In the genomic region with DNA sequence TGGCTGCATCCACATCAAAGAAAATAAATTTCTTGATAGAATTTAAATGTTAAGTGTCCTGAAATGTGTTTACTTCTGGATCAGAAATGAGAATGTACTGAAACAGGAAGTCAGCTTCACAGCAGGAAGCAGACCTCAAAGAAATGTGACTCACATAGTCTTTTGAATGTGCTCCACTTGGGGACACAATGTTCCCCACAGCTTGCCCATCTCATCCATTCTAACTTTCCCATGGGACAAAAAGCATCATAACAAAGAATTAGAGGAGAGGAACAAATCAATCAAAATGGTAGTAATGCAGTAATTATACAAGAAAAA, we compare ENCODE assay signal across 9 cellular contexts.
DNase-seq lines count a peak whose midpoint lies in the region; ATAC-seq and TF ChIP-seq lines count a peak whose summit lies in the region.
"Had no signal": no experiment of that assay in that cellular context is flagged by ENCODE, and none has a peak within 500 bp of the region (broad histone marks: within the 10 kb centered on the region; RNA-seq: fewer than 3 reads in every experiment).

No MANE protein-coding gene starts in this region.

- H3K27ac Mint-ChIP-seq in GM23338 = no peak overlapping the region

- no peak for TF ChIP-seq POLR2A in Peyer's patch (IDR thresholded peaks at IDR 0.05)

- no peak overlapping the region for H3K4me3 Mint-ChIP-seq in GM23338

- no peaks in the 10 kb centered on the region for H4K20me1 ChIP-seq in GM23338 (replicated peaks; ENCODE audit: insufficient read depth)

- H3K36me3 ChIP-seq in Peyer's patch (no peaks in the 10 kb centered on the region), GM23338 (ENCODE audit: insufficient read depth) (no peaks in the 10 kb centered on the region)

- DNase-seq in Peyer's patch (peak in 2 of 3 donors; percentile 42 to 74), epithelial cell of esophagus (ENCODE audit: low read depth) (peak; percentile 30), sciatic nerve (ENCODE audit: low spot score) (no peak), GF-D8 (lab: John Stamatoyannopoulos, UW) (no peak), GM23338 (ENCODE audit: low spot score) (no peak), HUDEP-2 (lab: John Stamatoyannopoulos, UW; ENCODE audit: unreplicated experiment in 76 of 76) (no peak)

- no peaks in the 10 kb centered on the region for H3K9me3 ChIP-seq in Peyer's patch

- peaks cover 23% of the 10 kb centered on the region for H3K9me2 ChIP-seq in GM23338 (ENCODE audit: insufficient read depth)

- no peaks in the 10 kb centered on the region for H3K79me2 ChIP-seq in GM23338 (replicated peaks; ENCODE audit: insufficient read depth)

- H3K4me1 Mint-ChIP-seq in GM23338 = peaks cover 4% of the 10 kb centered on the region; the same call in 1 of the 3 replicates

- H3K36me3 Mint-ChIP-seq in GM23338 (ENCODE audit: low read depth) = no peaks in the 10 kb centered on the region
- H3K36me3 Mint-ChIP-seq: IgD-negative memory B cell had no signal

- H3K27me3 ChIP-seq in Peyer's patch = no peaks in the 10 kb centered on the region
- no peaks in the 10 kb centered on the region for H3K27me3 ChIP-seq in GM23338 (ENCODE audit: insufficient read depth)

- no peak for TF ChIP-seq CTCF in Peyer's patch (IDR thresholded peaks at IDR 0.05)
- no peak for TF ChIP-seq CTCF in epithelial cell of esophagus (IDR thresholded peaks at IDR 0.05; ENCODE audit: insufficient read depth, low read depth, low read length, missing control alignments)
- no peak for TF ChIP-seq CTCF in GM23338 (conservative IDR thresholded peaks at IDR 0.05; ENCODE audit: low read depth in 2 of 2)

- no peaks in the 10 kb centered on the region for H3F3A ChIP-seq in GM23338 (replicated peaks; ENCODE audit: low read depth)

- ATAC-seq in GM21423 (IDR thresholded peaks at IDR 0.05; ENCODE audit: unreplicated experiment) (peak; percentile 80), sciatic nerve (peak; percentile 64), HG03571 (IDR thresholded peaks at IDR 0.05; ENCODE audit: unreplicated experiment) (no peak), GM23338 (no peak)

- H3K27ac ChIP-seq in Peyer's patch (peak overlapping the region; percentile 64 to 82 (median 78)), GM23338 (ENCODE audit: low read depth) (no peak overlapping the region)

- H3K27me3 Mint-ChIP-seq in GM23338 (ENCODE audit: insufficient read depth, low read depth, poor library complexity) = peaks cover 5% of the 10 kb centered on the region

- H3K4me3 ChIP-seq in Peyer's patch (no peak overlapping the region), epithelial cell of esophagus (ENCODE audit: low read length) (no peak overlapping the region), GM23338 (no peak overlapping the region)

- H3K4me1 ChIP-seq in Peyer's patch (peaks cover 0 to 7% (median 3%) of the 10 kb centered on the region in 4 donors), GM23338 (ENCODE audit: insufficient read depth) (no peaks in the 10 kb centered on the region)

- no peak overlapping the region for H2AFZ ChIP-seq in GM23338

- no peaks in the 10 kb centered on the region for H3K9me3 Mint-ChIP-seq in GM23338
- H3K9me3 Mint-ChIP-seq: IgD-negative memory B cell had no signal

- H3K4me2 ChIP-seq in GM23338 = no peak overlapping the region

- intact Hi-C loops in sciatic nerve (cut with DNase I) = no loop called here

TF ChIP-seq in GM23338, 12 proteins besides CTCF, POLR2A, EP300 and RAD21 (continues in another document):
- TF ChIP-seq CREB1 (CRISPR knock-in tag; IDR thresholded peaks at IDR 0.05; ENCODE audit: low read depth) = no peak
- TF ChIP-seq, protein P1, sequence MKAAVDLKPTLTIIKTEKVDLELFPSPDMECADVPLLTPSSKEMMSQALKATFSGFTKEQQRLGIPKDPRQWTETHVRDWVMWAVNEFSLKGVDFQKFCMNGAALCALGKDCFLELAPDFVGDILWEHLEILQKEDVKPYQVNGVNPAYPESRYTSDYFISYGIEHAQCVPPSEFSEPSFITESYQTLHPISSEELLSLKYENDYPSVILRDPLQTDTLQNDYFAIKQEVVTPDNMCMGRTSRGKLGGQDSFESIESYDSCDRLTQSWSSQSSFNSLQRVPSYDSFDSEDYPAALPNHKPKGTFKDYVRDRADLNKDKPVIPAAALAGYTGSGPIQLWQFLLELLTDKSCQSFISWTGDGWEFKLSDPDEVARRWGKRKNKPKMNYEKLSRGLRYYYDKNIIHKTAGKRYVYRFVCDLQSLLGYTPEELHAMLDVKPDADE (IDR thresholded peaks at IDR 0.05) = no peak
- no peak for TF ChIP-seq POLR2AphosphoS5 (IDR thresholded peaks at IDR 0.05; ENCODE audit: low read depth)
- TF ChIP-seq, protein P2, sequence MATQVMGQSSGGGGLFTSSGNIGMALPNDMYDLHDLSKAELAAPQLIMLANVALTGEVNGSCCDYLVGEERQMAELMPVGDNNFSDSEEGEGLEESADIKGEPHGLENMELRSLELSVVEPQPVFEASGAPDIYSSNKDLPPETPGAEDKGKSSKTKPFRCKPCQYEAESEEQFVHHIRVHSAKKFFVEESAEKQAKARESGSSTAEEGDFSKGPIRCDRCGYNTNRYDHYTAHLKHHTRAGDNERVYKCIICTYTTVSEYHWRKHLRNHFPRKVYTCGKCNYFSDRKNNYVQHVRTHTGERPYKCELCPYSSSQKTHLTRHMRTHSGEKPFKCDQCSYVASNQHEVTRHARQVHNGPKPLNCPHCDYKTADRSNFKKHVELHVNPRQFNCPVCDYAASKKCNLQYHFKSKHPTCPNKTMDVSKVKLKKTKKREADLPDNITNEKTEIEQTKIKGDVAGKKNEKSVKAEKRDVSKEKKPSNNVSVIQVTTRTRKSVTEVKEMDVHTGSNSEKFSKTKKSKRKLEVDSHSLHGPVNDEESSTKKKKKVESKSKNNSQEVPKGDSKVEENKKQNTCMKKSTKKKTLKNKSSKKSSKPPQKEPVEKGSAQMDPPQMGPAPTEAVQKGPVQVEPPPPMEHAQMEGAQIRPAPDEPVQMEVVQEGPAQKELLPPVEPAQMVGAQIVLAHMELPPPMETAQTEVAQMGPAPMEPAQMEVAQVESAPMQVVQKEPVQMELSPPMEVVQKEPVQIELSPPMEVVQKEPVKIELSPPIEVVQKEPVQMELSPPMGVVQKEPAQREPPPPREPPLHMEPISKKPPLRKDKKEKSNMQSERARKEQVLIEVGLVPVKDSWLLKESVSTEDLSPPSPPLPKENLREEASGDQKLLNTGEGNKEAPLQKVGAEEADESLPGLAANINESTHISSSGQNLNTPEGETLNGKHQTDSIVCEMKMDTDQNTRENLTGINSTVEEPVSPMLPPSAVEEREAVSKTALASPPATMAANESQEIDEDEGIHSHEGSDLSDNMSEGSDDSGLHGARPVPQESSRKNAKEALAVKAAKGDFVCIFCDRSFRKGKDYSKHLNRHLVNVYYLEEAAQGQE (IDR thresholded peaks at IDR 0.05; ENCODE audit: unreplicated experiment) = no peak
- TF ChIP-seq ZNF331 (CRISPR knock-in tag; IDR thresholded peaks at IDR 0.05; ENCODE audit: low read depth) = no peak
- TF ChIP-seq JUNB (IDR thresholded peaks at IDR 0.05; ENCODE audit: unreplicated experiment) = no peak
- no peak for TF ChIP-seq ZNF114 (CRISPR knock-in tag; IDR thresholded peaks at IDR 0.05)

Comparison
In these comparisons a context has a peak if more than half of its experiments do, and no peak if none do; other contexts are left out.
1. ATAC-seq: peak in GM21423 (single experiment) and sciatic nerve (single experiment); none in HG03571 (single experiment) and GM23338 (single experiment).
2. DNase-seq: peak in Peyer's patch (2 of 3) and epithelial cell of esophagus (single experiment); none in sciatic nerve (single experiment), GF-D8 (single experiment), GM23338 (single experiment) and HUDEP-2 (0 of 76).